ENCODE assay signal across 32 cellular contexts in the genomic region with DNA sequence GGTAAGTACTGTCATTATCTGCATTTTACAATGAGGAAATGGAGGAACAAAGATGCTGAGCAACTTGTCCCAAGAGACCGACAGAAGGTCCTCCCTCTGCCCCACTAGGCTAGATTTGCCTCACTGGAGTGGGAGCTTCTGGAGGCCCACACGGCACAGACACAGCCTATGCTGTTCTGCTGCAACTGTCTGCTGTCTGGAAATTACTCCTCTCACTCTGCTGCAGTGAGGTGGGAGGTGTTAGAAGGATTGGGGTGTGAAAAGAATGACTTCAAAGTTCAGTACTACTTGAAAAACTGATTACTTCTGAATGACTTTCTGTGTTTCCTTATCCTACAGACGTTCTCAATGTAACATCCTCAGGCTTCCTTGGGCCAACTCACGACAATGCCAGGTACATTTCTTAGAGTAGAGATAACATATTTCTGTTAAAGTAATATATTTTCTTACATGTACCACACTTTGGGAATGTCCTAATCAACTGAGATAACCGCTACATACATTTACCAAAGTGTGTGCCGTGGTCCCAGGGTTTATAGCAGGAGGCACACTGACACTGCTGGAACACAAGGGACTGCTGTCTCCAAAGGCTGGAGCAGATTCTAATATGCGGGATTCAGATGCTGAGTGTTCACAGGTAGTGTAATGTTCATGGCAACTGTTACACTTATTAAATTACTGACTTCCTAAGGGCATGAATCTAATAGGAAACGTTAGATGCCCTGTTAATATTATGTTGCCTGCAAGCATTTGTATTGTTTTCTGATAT. TPM values are rescaled to one million over a fixed set of nuclear protein-coding genes. Genes with fewer than 3 reads are reported as not detected.
A peak's percentile ranks its signal among the peaks of the same experiment; 100 is the strongest.
DNase-seq lines count a peak whose midpoint lies in the region; ATAC-seq and TF ChIP-seq lines count a peak whose summit lies in the region.
"Had no signal": no experiment of that assay in that cellular context is flagged by ENCODE, and none has a peak within 500 bp of the region (broad histone marks: within the 10 kb centered on the region; RNA-seq: fewer than 3 reads in every experiment).

No MANE protein-coding gene starts in this region.

- intact Hi-C loops in activated CD4-positive, alpha-beta memory T cell treated with anti-CD3 and anti-CD28 coated beads for 36 hours (cut with micrococcal nuclease): no loop called here

- TF ChIP-seq EP300 in neural cell (conservative IDR thresholded peaks at IDR 0.05; ENCODE audit: poor library complexity, severe bottlenecking): no peak

- TF ChIP-seq RAD21 in neural cell (conservative IDR thresholded peaks at IDR 0.05): no peak

- no peaks in the 10 kb centered on the region for H3K27me3 Mint-ChIP-seq in activated CD4-positive, alpha-beta memory T cell treated with anti-CD3 and anti-CD28 coated beads for 36 hours
- H3K27me3 Mint-ChIP-seq in activated CD4-positive, alpha-beta memory T cell treated with anti-CD3 and anti-CD28 coated beads, Interleukin-2, amount 10 ng/mL, durations not matched to agents 7 days and 5 days: peaks cover 3% of the 10 kb centered on the region
- H3K27me3 Mint-ChIP-seq: activated CD4-positive, alpha-beta T cell treated with anti-CD3 and anti-CD28 coated beads, Interleukin-2, amount 10 ng/mL, durations not matched to agents 24 days and 14 days had no signal

- H3K27me3 ChIP-seq in neural cell (ENCODE audit: insufficient read depth, low read depth, low read length) (no peaks in the 10 kb centered on the region), right atrium auricular region (no peaks in the 10 kb centered on the region)
- H3K27me3 ChIP-seq: ascending aorta; BLaER1 treated with 17β-estradiol and CSF1 and Interleukin-3, amounts not matched to agents 10 nM and 100 nM; gastrocnemius medialis; hepatocyte had no signal

- H3K9me3 ChIP-seq in neural cell (ENCODE audit: low read length) (no peaks in the 10 kb centered on the region), right atrium auricular region (peaks cover 0 to 1% of the 10 kb centered on the region in 2 donors)
- H3K9me3 ChIP-seq: ascending aorta, gastrocnemius medialis, mucosa of descending colon had no signal

- H3K36me3 Mint-ChIP-seq in activated CD4-positive, alpha-beta memory T cell treated with anti-CD3 and anti-CD28 coated beads for 36 hours: no peaks in the 10 kb centered on the region
- H3K36me3 Mint-ChIP-seq in activated CD4-positive, alpha-beta memory T cell treated with anti-CD3 and anti-CD28 coated beads, Interleukin-2, amount 10 ng/mL, durations not matched to agents 7 days and 5 days (ENCODE audit: low read depth): no peaks in the 10 kb centered on the region
- H3K36me3 Mint-ChIP-seq: activated CD8-positive, alpha-beta memory T cell treated with anti-CD3 and anti-CD28 coated beads, Interleukin-2, amount 10 ng/mL, durations not matched to agents 7 days and 5 days; activated naive CD8-positive, alpha-beta T cell treated with anti-CD3 and anti-CD28 coated beads, Interleukin-2, amount 10 ng/mL, durations not matched to agents 7 days and 5 days; natural killer cell had no signal

- POLR2A ChIA-PET in activated CD4-positive, alpha-beta memory T cell treated with anti-CD3 and anti-CD28 coated beads for 36 hours (lab: Charles Lee): no interaction called here
- POLR2A ChIA-PET in activated CD4-positive, alpha-beta memory T cell treated with anti-CD3 and anti-CD28 coated beads, Interleukin-2, amount 10 ng/mL, durations not matched to agents 7 days and 5 days (lab: Charles Lee): no interaction called here

- H3K4me1 Mint-ChIP-seq in activated CD4-positive, alpha-beta memory T cell treated with anti-CD3 and anti-CD28 coated beads for 36 hours (ENCODE audit: low read depth): peaks cover 9% of the 10 kb centered on the region
- no peaks in the 10 kb centered on the region for H3K4me1 Mint-ChIP-seq in activated CD4-positive, alpha-beta memory T cell treated with anti-CD3 and anti-CD28 coated beads, Interleukin-2, amount 10 ng/mL, durations not matched to agents 7 days and 5 days
- H3K4me1 Mint-ChIP-seq: natural killer cell had no signal

- H3K4me2 ChIP-seq in neural cell (ENCODE audit: low read length): no peak overlapping the region
- H3K4me2 ChIP-seq: hepatocyte, KMS-11 had no signal

- ATAC-seq in GM19452 (IDR thresholded peaks at IDR 0.05; ENCODE audit: unreplicated experiment) (no peak), GM18867 (IDR thresholded peaks at IDR 0.05; ENCODE audit: unreplicated experiment) (no peak)
- ATAC-seq: activated CD8-positive, alpha-beta memory T cell treated with anti-CD3 and anti-CD28 coated beads, Interleukin-2, amount 10 ng/mL, durations not matched to agents 7 days and 5 days; gastrocnemius medialis; HCT116; mucosa of descending colon; natural killer cell had no signal

- CTCF ChIA-PET in activated CD4-positive, alpha-beta memory T cell treated with anti-CD3 and anti-CD28 coated beads for 36 hours (lab: Charles Lee): interaction anchor here (1.4 to 3.0 kb wide), 3 partner anchors 195 to 319 kb away, joined by 4 to 14 read pairs (median 6); no protein-coding TSS in a partner anchor
- CTCF ChIA-PET in activated CD4-positive, alpha-beta memory T cell treated with anti-CD3 and anti-CD28 coated beads, Interleukin-2, amount 10 ng/mL, durations not matched to agents 7 days and 5 days (lab: Charles Lee): interaction anchor here (1.0 kb wide), 1 partner anchor 319 kb away, joined by 3 read pairs; no protein-coding TSS in a partner anchor

- no peaks in the 10 kb centered on the region for H3F3A ChIP-seq in neural cell (ENCODE audit: insufficient read depth, low read length, poor library complexity, severe bottlenecking)

- H2AFZ ChIP-seq in neural cell (ENCODE audit: low read depth, low read length): no peak overlapping the region
- H2AFZ ChIP-seq: hepatocyte had no signal

- TF ChIP-seq POLR2A in NB4 (IDR thresholded peaks at IDR 0.05; ENCODE audit: extremely low read depth, insufficient read length): no peak

- TF ChIP-seq CTCF in NB4 (IDR thresholded peaks at IDR 0.05; ENCODE audit: low read depth, low read length) (no peak), neural cell (IDR thresholded peaks at IDR 0.05; ENCODE audit: poor library complexity, severe bottlenecking) (peak; percentile 15), right atrium auricular region (IDR thresholded peaks at IDR 0.05) (no peak)

- H3K4me1 ChIP-seq in right atrium auricular region: no peaks in the 10 kb centered on the region
- H3K4me1 ChIP-seq: ascending aorta, gastrocnemius medialis had no signal

- no peaks in the 10 kb centered on the region for H4K20me1 ChIP-seq in neural cell (ENCODE audit: insufficient read depth)
- H4K20me1 ChIP-seq: BLaER1 treated with 17β-estradiol and CSF1 and Interleukin-3, amounts not matched to agents 10 nM and 100 nM had no signal

- H3K4me3 ChIP-seq in NB4 (ENCODE audit: low read depth, low read length): no peak overlapping the region
- no peak overlapping the region for H3K4me3 ChIP-seq in neural cell (ENCODE audit: low read length)
- H3K4me3 ChIP-seq in right atrium auricular region: no peak overlapping the region
- H3K4me3 ChIP-seq: ascending aorta; BLaER1 treated with 17β-estradiol and CSF1 and Interleukin-3, amounts not matched to agents 10 nM and 100 nM; gastrocnemius medialis; hepatocyte; lung; mucosa of descending colon; skin epidermis had no signal

- no peaks in the 10 kb centered on the region for H3K9me2 ChIP-seq in neural cell (ENCODE audit: insufficient read depth, low read length)

- H3K4me3 Mint-ChIP-seq in activated CD4-positive, alpha-beta memory T cell treated with anti-CD3 and anti-CD28 coated beads for 36 hours: no peak overlapping the region
- H3K4me3 Mint-ChIP-seq in activated CD4-positive, alpha-beta memory T cell treated with anti-CD3 and anti-CD28 coated beads, Interleukin-2, amount 10 ng/mL, durations not matched to agents 7 days and 5 days: no peak overlapping the region
- H3K4me3 Mint-ChIP-seq: activated CD4-positive, alpha-beta T cell treated with anti-CD3 and anti-CD28 coated beads, Interleukin-2, amount 10 ng/mL, durations not matched to agents 24 days and 14 days; activated CD8-positive, alpha-beta memory T cell treated with anti-CD3 and anti-CD28 coated beads, Interleukin-2, amount 10 ng/mL, durations not matched to agents 7 days and 5 days; activated naive CD8-positive, alpha-beta T cell treated with anti-CD3 and anti-CD28 coated beads, Interleukin-2, amount 10 ng/mL, durations not matched to agents 7 days and 5 days; activated T-cell treated with anti-CD3 and anti-CD28 coated beads, Interleukin-2, amount 50 U/mL, for 72 hours; natural killer cell; T-helper 2 cell treated with Interferon-gamma antibody and Interleukin-4, amounts not matched to agents 5 μg/mL and 100 μg/mL, for 36 hours had no signal

- no peaks in the 10 kb centered on the region for H3K79me2 ChIP-seq in neural cell (replicated peaks; ENCODE audit: insufficient read depth, low read length)
- H3K79me2 ChIP-seq: hepatocyte had no signal

- H3K36me3 ChIP-seq in neural cell (ENCODE audit: insufficient read depth, low read length): no peaks in the 10 kb centered on the region
- H3K36me3 ChIP-seq in right atrium auricular region: no peaks in the 10 kb centered on the region
- H3K36me3 ChIP-seq: ascending aorta; BLaER1 treated with 17β-estradiol and CSF1 and Interleukin-3, amounts not matched to agents 10 nM and 100 nM; gastrocnemius medialis had no signal

- H3K9ac ChIP-seq in neural cell (ENCODE audit: low read length): no peak overlapping the region
- H3K9ac ChIP-seq: BLaER1 treated with 17β-estradiol and CSF1 and Interleukin-3, amounts not matched to agents 10 nM and 100 nM; KMS-11 had no signal

- DNase-seq in activated CD4-positive, alpha-beta memory T cell treated with anti-CD3 and anti-CD28 coated beads for 36 hours: peak; percentile 10
- DNase-seq in activated CD4-positive, alpha-beta memory T cell treated with anti-CD3 and anti-CD28 coated beads, Interleukin-2, amount 10 ng/mL, durations not matched to agents 7 days and 5 days: no peak
- DNase-seq in Ammon's horn (ENCODE audit: low spot score) (peak; percentile 43), NB4 (ENCODE audit: low read depth) (peak; percentile 35), right atrium auricular region (ENCODE audit: low spot score) (no peak)
- DNase-seq: activated CD4-positive, alpha-beta T cell treated with anti-CD3 and anti-CD28 coated beads, Interleukin-2, amount 10 ng/mL, durations not matched to agents 24 days and 14 days; activated CD8-positive, alpha-beta memory T cell treated with anti-CD3 and anti-CD28 coated beads, Interleukin-2, amount 10 ng/mL, durations not matched to agents 7 days and 5 days; activated naive CD8-positive, alpha-beta T cell treated with anti-CD3 and anti-CD28 coated beads, Interleukin-2, amount 10 ng/mL, durations not matched to agents 7 days and 5 days; activated T-cell treated with anti-CD3 and anti-CD28 coated beads, Interleukin-2, amount 50 U/mL, for 72 hours; DMS53; gastrocnemius medialis; kidney glomerular epithelial cell; MM.1S; mucosa of descending colon; natural killer cell; NCI-H1417; NCI-H2029; NCI-H226; NCI-H69; SHP77 treated with DMSO at 0.1 percent for 48 hours; trophoblast cell had no signal

- H3K27ac Mint-ChIP-seq in activated CD4-positive, alpha-beta memory T cell treated with anti-CD3 and anti-CD28 coated beads for 36 hours: no peak overlapping the region
- H3K27ac Mint-ChIP-seq in activated CD4-positive, alpha-beta memory T cell treated with anti-CD3 and anti-CD28 coated beads, Interleukin-2, amount 10 ng/mL, durations not matched to agents 7 days and 5 days: no peak overlapping the region
- H3K27ac Mint-ChIP-seq: activated CD4-positive, alpha-beta T cell treated with anti-CD3 and anti-CD28 coated beads, Interleukin-2, amount 10 ng/mL, durations not matched to agents 24 days and 14 days; activated CD8-positive, alpha-beta memory T cell treated with anti-CD3 and anti-CD28 coated beads, Interleukin-2, amount 10 ng/mL, durations not matched to agents 7 days and 5 days; activated naive CD8-positive, alpha-beta T cell treated with anti-CD3 and anti-CD28 coated beads, Interleukin-2, amount 10 ng/mL, durations not matched to agents 7 days and 5 days; activated T-cell treated with anti-CD3 and anti-CD28 coated beads, Interleukin-2, amount 50 U/mL, for 72 hours; natural killer cell; T-helper 2 cell treated with Interferon-gamma antibody and Interleukin-4, amounts not matched to agents 5 μg/mL and 100 μg/mL, for 36 hours had no signal

- H3K27ac ChIP-seq in neural cell (ENCODE audit: low read length): no peak overlapping the region
- no peak overlapping the region for H3K27ac ChIP-seq in right atrium auricular region
- H3K27ac ChIP-seq: ascending aorta; BLaER1 treated with 17β-estradiol and CSF1 and Interleukin-3, amounts not matched to agents 10 nM and 100 nM; gastrocnemius medialis; hepatocyte; KMS-11; skin epidermis had no signal

- H3K9me3 Mint-ChIP-seq in activated CD4-positive, alpha-beta memory T cell treated with anti-CD3 and anti-CD28 coated beads for 36 hours: peaks cover 7% of the 10 kb centered on the region
- H3K9me3 Mint-ChIP-seq in activated CD4-positive, alpha-beta memory T cell treated with anti-CD3 and anti-CD28 coated beads, Interleukin-2, amount 10 ng/mL, durations not matched to agents 7 days and 5 days: peaks cover 6% of the 10 kb centered on the region
- H3K9me3 Mint-ChIP-seq: natural killer cell had no signal

RNA-seq across cellular contexts. Expression of a gene that starts 53.5 kb away (rescaled TPM):
- total RNA-seq in activated CD4-positive, alpha-beta memory T cell treated with anti-CD3 and anti-CD28 coated beads for 36 hours: under 1 TPM in 1 of 2 experiments, not detected in 1; 0.10 TPM
- not detected for total RNA-seq in activated CD4-positive, alpha-beta memory T cell treated with anti-CD3 and anti-CD28 coated beads, Interleukin-2, amount 10 ng/mL, durations not matched to agents 7 days and 5 days
- 44.5 and 49.1 TPM in 2 replicates for polyA plus RNA-seq in neural cell
- polyA minus RNA-seq in neural cell: 55.5 and 67.1 TPM in 2 replicates
- total RNA-seq in right atrium auricular region: 10 to 100 TPM; 11.8 to 14.4 TPM
- total RNA-seq: activated naive CD8-positive, alpha-beta T cell treated with anti-CD3 and anti-CD28 coated beads, Interleukin-2, amount 10 ng/mL, durations not matched to agents 7 days and 5 days had no signal

Comparison
In these comparisons a context has a peak if more than half of its experiments do, and no peak if none do; other contexts are left out.
1. DNase-seq: peak in activated CD4-positive, alpha-beta memory T cell treated with anti-CD3 and anti-CD28 coated beads for 36 hours (single experiment), Ammon's horn (single experiment) and NB4 (single experiment); none in activated CD4-positive, alpha-beta memory T cell treated with anti-CD3 and anti-CD28 coated beads, Interleukin-2, amount 10 ng/mL, durations not matched to agents 7 days and 5 days (single experiment) and right atrium auricular region (single experiment).
2. RNA of a gene that starts 53.5 kb away (total RNA-seq): 11.8 to 14.4 TPM in right atrium auricular region; 0.10 TPM in activated CD4-positive, alpha-beta memory T cell treated with anti-CD3 and anti-CD28 coated beads for 36 hours and not detected in activated CD4-positive, alpha-beta memory T cell treated with anti-CD3 and anti-CD28 coated beads, Interleukin-2, amount 10 ng/mL, durations not matched to agents 7 days and 5 days; every median in the first group is over 10 times any median in the second.